Comparison of ENCODE assay signal across 25 cellular contexts in the genomic region with DNA sequence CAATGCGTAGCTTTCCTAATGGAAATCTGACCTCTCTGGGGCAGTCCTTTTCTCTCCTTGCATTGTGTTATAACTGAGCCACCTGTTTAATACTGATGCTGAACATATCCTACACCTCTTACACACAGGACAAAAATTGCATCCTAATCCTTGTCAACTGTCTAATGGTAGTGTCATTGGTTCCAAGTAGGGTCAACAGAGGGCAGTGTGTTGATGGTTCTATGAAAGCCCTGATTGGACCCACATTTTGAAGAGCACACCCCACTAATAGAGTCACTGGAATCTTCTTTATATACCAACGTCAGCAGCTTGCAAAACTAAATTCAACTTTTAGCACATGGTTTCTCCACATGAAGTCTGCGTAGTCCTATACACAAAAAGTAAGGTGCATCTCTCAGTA.
A peak's percentile ranks its signal among the peaks of the same experiment; 100 is the strongest.
DNase-seq lines count a peak whose midpoint lies in the region; ATAC-seq, FAIRE-seq and TF ChIP-seq lines count a peak whose summit lies in the region.
"Had no signal": no experiment of that assay in that cellular context is flagged by ENCODE, and none has a peak within 500 bp of the region (broad histone marks: within the 10 kb centered on the region; RNA-seq: fewer than 3 reads in every experiment).

No MANE protein-coding gene starts in this region.

- H3K4me1 ChIP-seq in OCI-LY3 (ENCODE audit: low read length) (peaks cover 6% of the 10 kb centered on the region), small intestine (ENCODE audit: control insufficient read depth in 2 of 2, insufficient read depth in 1 of 2, low read depth in 1 of 2, low read length in 1 of 2) (no peaks in the 10 kb centered on the region), adrenal gland (replicated peaks in 1 of 2) (no peaks in the 10 kb centered on the region)

- H3K9me3 ChIP-seq in OCI-LY3 (ENCODE audit: insufficient read depth, low read length) (no peaks in the 10 kb centered on the region), small intestine (ENCODE audit: control insufficient read depth, low read depth) (no peaks in the 10 kb centered on the region), adrenal gland (replicated peaks in 1 of 3) (no peaks in the 10 kb centered on the region)
- H3K9me3 ChIP-seq: heart right ventricle, left ventricle myocardium inferior, mucosa of descending colon had no signal

- H3K27ac ChIP-seq in 22Rv1, result no peak overlapping the region
- H3K27ac ChIP-seq in OCI-LY3 (ENCODE audit: low read length), result no peak overlapping the region
- H3K27ac ChIP-seq in small intestine (ENCODE audit: low read depth in 1 of 2, low read length in 1 of 2), result no peak overlapping the region
- H3K27ac ChIP-seq in adrenal gland, result no peak overlapping the region
- H3K27ac ChIP-seq: heart right ventricle, left ventricle myocardium inferior had no signal

- no peaks in the 10 kb centered on the region for H4K20me1 ChIP-seq in OCI-LY3 (ENCODE audit: insufficient read depth, low read length)

- TF ChIP-seq POLR2A in adrenal gland (IDR thresholded peaks at IDR 0.05), result no peak

- TF ChIP-seq CTCF in 22Rv1 (IDR thresholded peaks at IDR 0.05) (peak; percentile 15; the same call in 1 of the 2 replicates), OCI-LY3 (IDR thresholded peaks at IDR 0.05; ENCODE audit: low read depth, low read length) (peak; percentile 61), epithelial cell of esophagus (IDR thresholded peaks at IDR 0.05; ENCODE audit: insufficient read depth, low read depth, low read length, missing control alignments) (no peak), adrenal gland (IDR thresholded peaks at IDR 0.05) (no peak)

- no peak overlapping the region for H3K4me3 ChIP-seq in OCI-LY3 (ENCODE audit: low read length)
- no peak overlapping the region for H3K4me3 ChIP-seq in epithelial cell of esophagus (ENCODE audit: low read length)
- no peak overlapping the region for H3K4me3 ChIP-seq in small intestine (ENCODE audit: low read depth in 1 of 2, low read length in 2 of 2)
- H3K4me3 ChIP-seq in adrenal gland, result no peak overlapping the region
- H3K4me3 ChIP-seq: heart right ventricle, left ventricle myocardium inferior, mucosa of descending colon had no signal

- DNase-seq in epithelial cell of esophagus (ENCODE audit: low read depth) (peak; percentile 7), HK-2 (ENCODE audit: unreplicated experiment) (no peak), small intestine (no peak), adrenal gland (no peak)
- DNase-seq in effector CD8-positive, alpha-beta T cell (lab: John Stamatoyannopoulos, UW), result no peak
- DNase-seq: activated CD4-positive, alpha-beta memory T cell treated with anti-CD3 and anti-CD28 coated beads, Interleukin-2, amount 10 ng/mL, durations not matched to agents 7 days and 5 days; activated CD4-positive, CD25-positive, alpha-beta regulatory T cell; activated gamma-delta T cell treated with Interleukin-2 at 50 U/mL for 16 hours; activated T-cell treated with anti-CD3 and anti-CD28 coated beads for 4 hours; cortex of kidney; EL; heart right ventricle; left ventricle myocardium inferior; MM.1S; mucosa of descending colon; NCI-H146; NCI-H2171; NCI-H524 treated with DMSO at 0.1 percent for 48 hours; posterior cingulate gyrus; Right ventricle myocardium superior; substantia nigra had no signal

- WGBS in small intestine, 3 donors, result 84 to 92% (median 84%) methylated on average over 3 of the region's 3 CpGs
- 83 to 90% (median 85%) methylated on average over 3 of the region's 3 CpGs for WGBS in adrenal gland, 4 donors

- no peak overlapping the region for H3K9ac ChIP-seq in OCI-LY3 (ENCODE audit: low read length)

- intact Hi-C loops in adrenal gland (cut with DNase I), result no loop called here

- no peak overlapping the region for H3K4me2 ChIP-seq in OCI-LY3 (ENCODE audit: low read length)

- ATAC-seq in GM18867 (IDR thresholded peaks at IDR 0.05; ENCODE audit: unreplicated experiment), result peak; percentile 74
- ATAC-seq: heart right ventricle, mucosa of descending colon had no signal

- H3K36me3 ChIP-seq in OCI-LY3 (replicated peaks; ENCODE audit: low read depth, low read length), result no peaks in the 10 kb centered on the region
- H3K36me3 ChIP-seq in small intestine (ENCODE audit: control insufficient read depth in 2 of 2, insufficient read depth in 2 of 2, low read length in 2 of 2), result no peaks in the 10 kb centered on the region
- H3K36me3 ChIP-seq in adrenal gland (replicated peaks in 1 of 2), result no peaks in the 10 kb centered on the region
- H3K36me3 ChIP-seq: heart right ventricle, left ventricle myocardium inferior had no signal

- FAIRE-seq in small intestine (lab: Jason Lieb, UNC), result no peak
- FAIRE-seq: GM18507 had no signal

- H2AFZ ChIP-seq in OCI-LY3 (ENCODE audit: low read depth, low read length), result no peak overlapping the region

- H3K27me3 ChIP-seq in OCI-LY3 (ENCODE audit: low read depth, low read length) (no peaks in the 10 kb centered on the region), small intestine (ENCODE audit: control insufficient read depth in 2 of 2, insufficient read depth in 2 of 2, low read length in 2 of 2) (no peaks in the 10 kb centered on the region), adrenal gland (no peaks in the 10 kb centered on the region)
- H3K27me3 ChIP-seq: heart right ventricle had no signal

- H3K79me2 ChIP-seq in OCI-LY3 (ENCODE audit: low read length), result no peaks in the 10 kb centered on the region

Comparison
In these comparisons a context has a peak if more than half of its experiments do, and no peak if none do; other contexts are left out.
1. CTCF ChIP-seq: peak in 22Rv1 (single experiment) and OCI-LY3 (single experiment); none in epithelial cell of esophagus (single experiment) and adrenal gland (0 of 6).